ENCODE assay signal across 1 cellular context in genomic region chr19:15911599-15912237, GRCh38.
A peak's percentile ranks its signal among the peaks of the same experiment; 100 is the strongest.
TF ChIP-seq lines count a peak whose summit lies in the region.

No MANE protein-coding gene starts in this region.

TF ChIP-seq in endothelial cell of umbilical vein, 7 proteins besides CTCF, POLR2A, EP300 and RAD21 (continued from another document):
- peak; percentile 36 for TF ChIP-seq EZH2 (IDR thresholded peaks at IDR 0.05; ENCODE audit: borderline replicate concordance, low read depth, low read length, severe bottlenecking)
